ENCODE assay signal across 15 cellular contexts in the genomic region with DNA sequence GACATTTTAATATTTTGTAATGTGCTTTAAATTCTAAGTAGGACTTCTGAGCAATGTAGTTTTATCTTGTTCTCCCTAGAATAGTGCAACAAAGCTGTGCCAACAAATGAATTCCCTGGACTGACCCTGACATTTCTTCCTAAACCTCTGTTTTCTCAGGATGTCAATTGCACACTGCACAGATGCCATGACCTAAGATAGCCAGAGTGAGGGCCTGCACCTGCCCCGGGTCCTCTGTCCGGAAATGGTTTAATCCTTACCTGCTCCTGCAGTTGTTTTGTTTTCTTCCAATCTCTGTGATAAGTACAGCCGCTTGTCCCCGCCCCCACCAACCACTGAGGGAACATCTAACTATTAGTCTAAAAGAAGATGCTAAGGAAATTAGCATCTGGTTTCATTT.
DNase-seq lines count a peak whose midpoint lies in the region; ATAC-seq, FAIRE-seq and TF ChIP-seq lines count a peak whose summit lies in the region.
"Had no signal": no experiment of that assay in that cellular context is flagged by ENCODE, and none has a peak within 500 bp of the region (broad histone marks: within the 10 kb centered on the region; RNA-seq: fewer than 3 reads in every experiment).

No MANE protein-coding gene starts in this region.

- peak; percentile 65 for DNase-seq in Karpas-422
- peak; percentile 31 for DNase-seq in NCI-H146 treated with DMSO at 0.1 percent for 48 hours (lab: John Stamatoyannopoulos, UW; ENCODE audit: unreplicated experiment)
- peak; percentile 16 for DNase-seq in left kidney (ENCODE audit: low read depth, low spot score)
- peak in 4 of 6 donors; percentile 33 to 64 (median 56) for DNase-seq in pancreas
- DNase-seq in stimulated activated CD8-positive, alpha-beta memory T cell treated with anti-CD3 and anti-CD28 coated beads, Interleukin-4, amount 100 ng/mL, for 48 hours = no peak
- DNase-seq in NCI-H187 treated with DMSO at 0.1 percent for 48 hours (lab: John Stamatoyannopoulos, UW) = no peak
- DNase-seq: ACHN; CD4-positive, CD25-positive, alpha-beta regulatory T cell; DMS79; H7 had no signal

- H3K27ac ChIP-seq in Karpas-422 (ENCODE audit: low read length) = peak overlapping the region; percentile 30
- no peak overlapping the region for H3K27ac ChIP-seq in pancreas
- H3K27ac ChIP-seq: BLaER1 treated with 17β-estradiol and CSF1 and Interleukin-3, amounts not matched to agents 10 nM and 100 nM had no signal

- H3K4me3 ChIP-seq in Karpas-422 (ENCODE audit: low read length) (no peak overlapping the region), pancreas (no peak overlapping the region)
- H3K4me3 ChIP-seq: BLaER1 treated with 17β-estradiol and CSF1 and Interleukin-3, amounts not matched to agents 10 nM and 100 nM; GM12878; GM23338 had no signal

- H4K20me1 ChIP-seq in Karpas-422 (ENCODE audit: insufficient read depth, low read depth, low read length) = no peaks in the 10 kb centered on the region
- H4K20me1 ChIP-seq: BLaER1 treated with 17β-estradiol and CSF1 and Interleukin-3, amounts not matched to agents 10 nM and 100 nM had no signal

- H2AFZ ChIP-seq in Karpas-422 (ENCODE audit: low read length) = no peak overlapping the region
- H2AFZ ChIP-seq: GM23338 had no signal

- H3K9me3 ChIP-seq in Karpas-422 (ENCODE audit: low read length) (no peaks in the 10 kb centered on the region), pancreas (no peaks in the 10 kb centered on the region)
- H3K9me3 ChIP-seq: BLaER1 treated with 17β-estradiol and CSF1 and Interleukin-3, amounts not matched to agents 10 nM and 100 nM had no signal

- peak overlapping the region; percentile 19 for H3K9ac ChIP-seq in Karpas-422 (ENCODE audit: low read length)
- H3K9ac ChIP-seq: BLaER1 treated with 17β-estradiol and CSF1 and Interleukin-3, amounts not matched to agents 10 nM and 100 nM had no signal

- H3K4me1 ChIP-seq in Karpas-422 (ENCODE audit: low read length) = peaks cover 54% of the 10 kb centered on the region
- H3K4me1 ChIP-seq in pancreas = peaks cover 0 to 14% (median 4%) of the 10 kb centered on the region in 3 donors
- H3K4me1 ChIP-seq: BLaER1 treated with 17β-estradiol and CSF1 and Interleukin-3, amounts not matched to agents 10 nM and 100 nM had no signal

- no peak for TF ChIP-seq CTCF in pancreas (IDR thresholded peaks at IDR 0.05)

- H3K27me3 ChIP-seq in Karpas-422 (ENCODE audit: low read length) (no peaks in the 10 kb centered on the region), pancreas (no peaks in the 10 kb centered on the region)
- H3K27me3 ChIP-seq: BLaER1 treated with 17β-estradiol and CSF1 and Interleukin-3, amounts not matched to agents 10 nM and 100 nM had no signal

- no peaks in the 10 kb centered on the region for H3K9me2 ChIP-seq in Karpas-422 (replicated peaks; ENCODE audit: insufficient read depth, low read length)

- intact Hi-C loops in pancreas (cut with DNase I) = no loop called here

- H3K4me2 ChIP-seq in Karpas-422 (ENCODE audit: low read depth, low read length, poor library complexity, severe bottlenecking) = peak overlapping the region; percentile 24
- H3K4me2 ChIP-seq: BLaER1 treated with 17β-estradiol and CSF1 and Interleukin-3, amounts not matched to agents 10 nM and 100 nM; GM23338 had no signal

- H3K79me2 ChIP-seq in Karpas-422 (ENCODE audit: low read length) = no peaks in the 10 kb centered on the region

- WGBS in pancreas, 2 donors = 21 to 25% methylated on average over 4 of the region's 4 CpGs

- ATAC-seq in pancreas = peak; percentile 40 to 94 (median 90)
- ATAC-seq in HG03378 (IDR thresholded peaks at IDR 0.05; ENCODE audit: unreplicated experiment) = no peak
- ATAC-seq: GM12878, GM23338 had no signal

- FAIRE-seq in pancreas (lab: Jason Lieb, UNC) = no peak
- FAIRE-seq: GM12878, GM18507 had no signal

- peaks cover 6% of the 10 kb centered on the region; the same call in 1 of the 2 replicates for H3K36me3 ChIP-seq in Karpas-422 (ENCODE audit: insufficient read depth, low read length)
- no peaks in the 10 kb centered on the region for H3K36me3 ChIP-seq in pancreas
- H3K36me3 ChIP-seq: BLaER1 treated with 17β-estradiol and CSF1 and Interleukin-3, amounts not matched to agents 10 nM and 100 nM had no signal

Comparison
In these comparisons a context has a peak if more than half of its experiments do, and no peak if none do; other contexts are left out.
1. DNase-seq: peak in Karpas-422 (single experiment), NCI-H146 treated with DMSO at 0.1 percent for 48 hours (single experiment), left kidney (single experiment) and pancreas (4 of 6); none in stimulated activated CD8-positive, alpha-beta memory T cell treated with anti-CD3 and anti-CD28 coated beads, Interleukin-4, amount 100 ng/mL, for 48 hours (single experiment) and NCI-H187 treated with DMSO at 0.1 percent for 48 hours (single experiment).